Comparison of ENCODE assay signal across 8 cellular contexts in the genomic region with DNA sequence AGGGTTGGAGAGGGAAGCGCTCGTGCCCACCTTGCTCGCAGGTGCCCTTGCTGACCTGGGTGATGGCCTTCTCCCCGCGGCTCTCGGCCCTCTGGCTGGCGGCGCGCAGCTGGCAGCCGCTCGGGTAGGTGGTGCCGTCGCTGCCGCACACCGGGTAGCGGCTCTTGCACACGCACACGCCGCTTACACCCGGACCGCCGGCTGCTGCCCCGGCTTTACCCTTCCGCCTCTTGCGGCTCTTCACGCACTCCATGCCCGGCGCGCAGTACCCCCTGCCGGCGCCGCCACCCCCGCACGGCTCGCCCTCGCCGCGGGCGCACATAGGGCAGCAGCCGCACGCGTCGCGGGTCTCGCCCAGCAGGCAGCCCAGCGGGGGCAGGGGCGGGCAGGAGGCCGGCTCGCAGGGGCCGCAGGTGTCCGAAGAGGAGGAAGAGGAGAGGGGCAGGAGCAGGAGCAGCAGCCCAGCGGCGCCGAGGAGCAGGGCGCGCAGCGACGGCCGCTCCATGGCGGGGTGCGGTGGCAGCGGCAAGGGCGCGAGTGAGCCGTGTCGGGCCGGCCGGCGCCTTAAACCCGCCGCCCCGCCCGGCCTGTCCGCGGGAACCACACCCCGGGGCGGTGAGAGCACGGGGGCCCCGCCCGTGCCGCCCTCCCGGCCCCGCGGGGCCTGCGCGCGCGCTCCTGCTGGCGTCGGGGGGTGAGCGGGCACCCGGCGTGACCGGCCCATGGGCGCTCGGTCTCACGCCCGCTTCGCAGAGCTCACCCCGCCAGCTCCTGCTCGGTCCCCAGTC. TPM values are rescaled to one million over a fixed set of nuclear protein-coding genes. Genes with fewer than 3 reads are reported as not detected.
A peak's percentile ranks its signal among the peaks of the same experiment; 100 is the strongest.
DNase-seq lines count a peak whose midpoint lies in the region; FAIRE-seq and TF ChIP-seq lines count a peak whose summit lies in the region.

A gene with protein sequence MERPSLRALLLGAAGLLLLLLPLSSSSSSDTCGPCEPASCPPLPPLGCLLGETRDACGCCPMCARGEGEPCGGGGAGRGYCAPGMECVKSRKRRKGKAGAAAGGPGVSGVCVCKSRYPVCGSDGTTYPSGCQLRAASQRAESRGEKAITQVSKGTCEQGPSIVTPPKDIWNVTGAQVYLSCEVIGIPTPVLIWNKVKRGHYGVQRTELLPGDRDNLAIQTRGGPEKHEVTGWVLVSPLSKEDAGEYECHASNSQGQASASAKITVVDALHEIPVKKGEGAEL (minus strand): TSS at position 539 of the 788 bp plus-strand sequence. CDS start 34 bp downstream, at position 505.

- no peak for TF ChIP-seq CTCF in neural cell (IDR thresholded peaks at IDR 0.05; ENCODE audit: poor library complexity, severe bottlenecking)

- no peaks in the 10 kb centered on the region for H3K9me2 ChIP-seq in neural cell (ENCODE audit: insufficient read depth, low read length)

- DNase-seq in ACHN (peak; percentile 66), GM18507 (ENCODE audit: extremely low spot score, insufficient read length, low read depth) (peak; percentile 12), germinal center (ENCODE audit: low spot score) (peak; percentile 24), NCI-H2171 (lab: John Stamatoyannopoulos, UW) (no peak), SHP77 (lab: John Stamatoyannopoulos, UW) (no peak)
- DNase-seq in activated T-helper 2 cell treated with anti-CD3 and anti-CD28 coated beads, Interferon-gamma antibody, Interleukin-2, Interleukin-4, amounts not matched to agents 10 μg/mL and 5 μg/mL and 100 μg/mL, durations not matched to agents 14 hours and 24 hours and 36 hours (ENCODE audit: low spot score) = no peak

- H3K9me3 Mint-ChIP-seq in activated T-helper 2 cell treated with anti-CD3 and anti-CD28 coated beads, Interferon-gamma antibody, Interleukin-2, Interleukin-4, amounts not matched to agents 10 μg/mL and 5 μg/mL and 100 μg/mL, durations not matched to agents 14 hours and 24 hours and 36 hours = no peaks in the 10 kb centered on the region

- H3K27me3 ChIP-seq in HUES48 (ENCODE audit: control insufficient read depth, insufficient read depth, low read length) (peaks cover 65% of the 10 kb centered on the region), neural cell (ENCODE audit: insufficient read depth, low read depth, low read length) (peaks cover 30% of the 10 kb centered on the region)

- intact Hi-C loops in activated T-helper 2 cell treated with anti-CD3 and anti-CD28 coated beads, Interferon-gamma antibody, Interleukin-2, Interleukin-4, amounts not matched to agents 10 μg/mL and 5 μg/mL and 100 μg/mL, durations not matched to agents 14 hours and 24 hours and 36 hours (cut with micrococcal nuclease) = loop anchor here (2.0 kb wide), 1 partner anchor 53 kb away; no protein-coding TSS in a partner anchor

- peak within 1 kb of the TSS; percentile 79 for H3K4me3 Mint-ChIP-seq in activated T-helper 2 cell treated with anti-CD3 and anti-CD28 coated beads, Interferon-gamma antibody, Interleukin-2, Interleukin-4, amounts not matched to agents 10 μg/mL and 5 μg/mL and 100 μg/mL, durations not matched to agents 14 hours and 24 hours and 36 hours (ENCODE audit: low read depth)

- peaks cover 69% of the 10 kb centered on the region for H3K27me3 Mint-ChIP-seq in activated T-helper 2 cell treated with anti-CD3 and anti-CD28 coated beads, Interferon-gamma antibody, Interleukin-2, Interleukin-4, amounts not matched to agents 10 μg/mL and 5 μg/mL and 100 μg/mL, durations not matched to agents 14 hours and 24 hours and 36 hours (ENCODE audit: low read depth)

- TF ChIP-seq EP300 in neural cell (conservative IDR thresholded peaks at IDR 0.05; ENCODE audit: poor library complexity, severe bottlenecking) = no peak

- no peak within 1 kb of the TSS for H3K27ac Mint-ChIP-seq in activated T-helper 2 cell treated with anti-CD3 and anti-CD28 coated beads, Interferon-gamma antibody, Interleukin-2, Interleukin-4, amounts not matched to agents 10 μg/mL and 5 μg/mL and 100 μg/mL, durations not matched to agents 14 hours and 24 hours and 36 hours

- peaks cover 10% of the 10 kb centered on the region for H3K4me1 ChIP-seq in HUES48 (ENCODE audit: control insufficient read depth, insufficient read depth, low read length)

- H4K20me1 ChIP-seq in neural cell (ENCODE audit: insufficient read depth) = no peaks in the 10 kb centered on the region

- H3K4me3 ChIP-seq in HUES48 (ENCODE audit: low read depth, low read length) = peak within 1 kb of the TSS; percentile 65
- peak within 1 kb of the TSS; percentile 57 for H3K4me3 ChIP-seq in neural cell (ENCODE audit: low read length)

- H3K9ac ChIP-seq in HUES48 (ENCODE audit: low read depth, low read length) = peak within 1 kb of the TSS; percentile 22
- H3K9ac ChIP-seq in neural cell (ENCODE audit: low read length) = peak within 1 kb of the TSS; percentile 12

- no peaks in the 10 kb centered on the region for H3K9me3 ChIP-seq in HUES48 (ENCODE audit: control insufficient read depth, insufficient read depth, low read length)
- H3K9me3 ChIP-seq in neural cell (ENCODE audit: low read length) = no peaks in the 10 kb centered on the region

- H3F3A ChIP-seq in neural cell (ENCODE audit: insufficient read depth, low read length, poor library complexity, severe bottlenecking) = no peaks in the 10 kb centered on the region

- H3K4me1 Mint-ChIP-seq in activated T-helper 2 cell treated with anti-CD3 and anti-CD28 coated beads, Interferon-gamma antibody, Interleukin-2, Interleukin-4, amounts not matched to agents 10 μg/mL and 5 μg/mL and 100 μg/mL, durations not matched to agents 14 hours and 24 hours and 36 hours (ENCODE audit: low read depth) = peaks cover 10% of the 10 kb centered on the region

- H3K79me2 ChIP-seq in neural cell (replicated peaks; ENCODE audit: insufficient read depth, low read length) = no peaks in the 10 kb centered on the region

- peak within 1 kb of the TSS; percentile 12 for H3K27ac ChIP-seq in HUES48 (ENCODE audit: low read depth, low read length)
- H3K27ac ChIP-seq in neural cell (ENCODE audit: low read length) = no peak within 1 kb of the TSS

- no peaks in the 10 kb centered on the region for H3K36me3 ChIP-seq in HUES48 (ENCODE audit: control insufficient read depth, insufficient read depth, low read length)
- no peaks in the 10 kb centered on the region for H3K36me3 ChIP-seq in neural cell (ENCODE audit: insufficient read depth, low read length)

- TF ChIP-seq RAD21 in neural cell (conservative IDR thresholded peaks at IDR 0.05) = no peak

- no peaks in the 10 kb centered on the region for H3K36me3 Mint-ChIP-seq in activated T-helper 2 cell treated with anti-CD3 and anti-CD28 coated beads, Interferon-gamma antibody, Interleukin-2, Interleukin-4, amounts not matched to agents 10 μg/mL and 5 μg/mL and 100 μg/mL, durations not matched to agents 14 hours and 24 hours and 36 hours (ENCODE audit: low read depth)

- in situ Hi-C loops in ACHN (cut with HindIII; ENCODE audit: low pct_ligation_motif_present, low pct_unique_long_range_greater_than_20kb, low sequenced_read_pairs) = no loop called here

- H3K4me2 ChIP-seq in neural cell (ENCODE audit: low read length) = no peak within 1 kb of the TSS

- no peak within 1 kb of the TSS for H2AFZ ChIP-seq in neural cell (ENCODE audit: low read depth, low read length)

- FAIRE-seq in GM18507 (lab: Jason Lieb, UNC) = no peak

TF ChIP-seq in neural cell, 6 proteins besides CTCF, POLR2A, EP300 and RAD21:
- TF ChIP-seq EZH2 (IDR thresholded peaks at IDR 0.05; ENCODE audit: borderline replicate concordance, insufficient read depth, low read length, poor library complexity, severe bottlenecking) (peak; percentile 65), SMC3 (conservative IDR thresholded peaks at IDR 0.05; ENCODE audit: poor library complexity) (no peak), POLR2AphosphoS5 (IDR thresholded peaks at IDR 0.05) (no peak), TAF1 (IDR thresholded peaks at IDR 0.05; ENCODE audit: low read depth) (no peak), MXI1 (conservative IDR thresholded peaks at IDR 0.05; ENCODE audit: poor library complexity, severe bottlenecking) (no peak)
- TF ChIP-seq, protein P1, sequence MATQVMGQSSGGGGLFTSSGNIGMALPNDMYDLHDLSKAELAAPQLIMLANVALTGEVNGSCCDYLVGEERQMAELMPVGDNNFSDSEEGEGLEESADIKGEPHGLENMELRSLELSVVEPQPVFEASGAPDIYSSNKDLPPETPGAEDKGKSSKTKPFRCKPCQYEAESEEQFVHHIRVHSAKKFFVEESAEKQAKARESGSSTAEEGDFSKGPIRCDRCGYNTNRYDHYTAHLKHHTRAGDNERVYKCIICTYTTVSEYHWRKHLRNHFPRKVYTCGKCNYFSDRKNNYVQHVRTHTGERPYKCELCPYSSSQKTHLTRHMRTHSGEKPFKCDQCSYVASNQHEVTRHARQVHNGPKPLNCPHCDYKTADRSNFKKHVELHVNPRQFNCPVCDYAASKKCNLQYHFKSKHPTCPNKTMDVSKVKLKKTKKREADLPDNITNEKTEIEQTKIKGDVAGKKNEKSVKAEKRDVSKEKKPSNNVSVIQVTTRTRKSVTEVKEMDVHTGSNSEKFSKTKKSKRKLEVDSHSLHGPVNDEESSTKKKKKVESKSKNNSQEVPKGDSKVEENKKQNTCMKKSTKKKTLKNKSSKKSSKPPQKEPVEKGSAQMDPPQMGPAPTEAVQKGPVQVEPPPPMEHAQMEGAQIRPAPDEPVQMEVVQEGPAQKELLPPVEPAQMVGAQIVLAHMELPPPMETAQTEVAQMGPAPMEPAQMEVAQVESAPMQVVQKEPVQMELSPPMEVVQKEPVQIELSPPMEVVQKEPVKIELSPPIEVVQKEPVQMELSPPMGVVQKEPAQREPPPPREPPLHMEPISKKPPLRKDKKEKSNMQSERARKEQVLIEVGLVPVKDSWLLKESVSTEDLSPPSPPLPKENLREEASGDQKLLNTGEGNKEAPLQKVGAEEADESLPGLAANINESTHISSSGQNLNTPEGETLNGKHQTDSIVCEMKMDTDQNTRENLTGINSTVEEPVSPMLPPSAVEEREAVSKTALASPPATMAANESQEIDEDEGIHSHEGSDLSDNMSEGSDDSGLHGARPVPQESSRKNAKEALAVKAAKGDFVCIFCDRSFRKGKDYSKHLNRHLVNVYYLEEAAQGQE (IDR thresholded peaks at IDR 0.05; ENCODE audit: borderline replicate concordance) = no peak
TF ChIP-seq in neural cell: peak in this region for 1.

RNA-seq across cellular contexts. Expression of the gene that starts here (rescaled TPM):
- total RNA-seq in activated T-helper 2 cell treated with anti-CD3 and anti-CD28 coated beads, Interferon-gamma antibody, Interleukin-2, Interleukin-4, amounts not matched to agents 10 μg/mL and 5 μg/mL and 100 μg/mL, durations not matched to agents 14 hours and 24 hours and 36 hours = not detected in 2 replicates
- polyA plus RNA-seq in neural cell = 0.33 TPM in 1 of 2 replicates, not detected in the other
- not detected in 2 replicates for polyA minus RNA-seq in neural cell

Comparison
In these comparisons a context has a peak if more than half of its experiments do, and no peak if none do; other contexts are left out.
1. DNase-seq: peak in ACHN (single experiment), GM18507 (single experiment) and germinal center (single experiment); none in activated T-helper 2 cell treated with anti-CD3 and anti-CD28 coated beads, Interferon-gamma antibody, Interleukin-2, Interleukin-4, amounts not matched to agents 10 μg/mL and 5 μg/mL and 100 μg/mL, durations not matched to agents 14 hours and 24 hours and 36 hours (single experiment), NCI-H2171 (single experiment) and SHP77 (0 of 2).